In genomic region chr19:55166530-55167268, GRCh38 we compare ENCODE assay signal across 8 cellular contexts. TPM values are rescaled to one million over a fixed set of nuclear protein-coding genes. Genes with fewer than 3 reads are reported as not detected.
DNase-seq lines count a peak whose midpoint lies in the region; ATAC-seq and TF ChIP-seq lines count a peak whose summit lies in the region.

DNAAF3 (minus strand) TSS chr19:55166613; CDS start chr19:55166413, 200 bp downstream.

- peaks cover 0 to 18% (median 15%) of the 10 kb centered on the region in 10 experiments; a peak in 15 of 20 replicates for H3K4me1 ChIP-seq in BLaER1 treated with 17β-estradiol and CSF1 and Interleukin-3, amounts not matched to agents 10 nM and 100 nM
- no peaks in the 10 kb centered on the region; the same call in 1 of the 2 replicates for H3K4me1 ChIP-seq in HUES6 (ENCODE audit: control insufficient read depth, insufficient read depth, low read length)

- no peak for TF ChIP-seq CTCF in epithelial cell of proximal tubule (conservative IDR thresholded peaks at IDR 0.05; ENCODE audit: low read depth, low read length)

- ATAC-seq in GM21360 (IDR thresholded peaks at IDR 0.05; ENCODE audit: unreplicated experiment): peak; percentile 89

- peak within 1 kb of the TSS in 10 of 11 experiments; percentile 43 to 71 (median 60); a peak in 18 of 22 replicates for H3K9ac ChIP-seq in BLaER1 treated with 17β-estradiol and CSF1 and Interleukin-3, amounts not matched to agents 10 nM and 100 nM
- peak within 1 kb of the TSS; percentile 88 for H3K9ac ChIP-seq in HUES6 (ENCODE audit: low read length)

- peak within 1 kb of the TSS in 10 of 11 experiments; percentile 39 to 73 (median 62); a peak in 17 of 22 replicates for H3K27ac ChIP-seq in BLaER1 treated with 17β-estradiol and CSF1 and Interleukin-3, amounts not matched to agents 10 nM and 100 nM
- peak within 1 kb of the TSS; percentile 93 for H3K27ac ChIP-seq in HUES6 (ENCODE audit: low read depth, low read length)

- H3K36me3 ChIP-seq in BLaER1 treated with 17β-estradiol and CSF1 and Interleukin-3, amounts not matched to agents 10 nM and 100 nM: no peaks in the 10 kb centered on the region
- H3K36me3 ChIP-seq in HUES6 (ENCODE audit: control insufficient read depth, insufficient read depth, low read length): no peaks in the 10 kb centered on the region

- no peaks in the 10 kb centered on the region for H3K9me3 ChIP-seq in BLaER1 treated with 17β-estradiol and CSF1 and Interleukin-3, amounts not matched to agents 10 nM and 100 nM (replicated peaks in 1 of 11)
- H3K9me3 ChIP-seq in HUES6 (ENCODE audit: control insufficient read depth, insufficient read depth, low read depth, low read length): no peaks in the 10 kb centered on the region

- H3K4me2 ChIP-seq in BLaER1 treated with 17β-estradiol and CSF1 and Interleukin-3, amounts not matched to agents 10 nM and 100 nM: peak within 1 kb of the TSS; percentile 84 to 93 (median 90)

- DNase-seq in NOMO-1 treated with dmso at 0.1 percent for 144 hours (lab: John Stamatoyannopoulos, UW; ENCODE audit: unreplicated experiment): peak; percentile 94
- peak; percentile 95 for DNase-seq in activated CD8-positive, alpha-beta memory T cell treated with anti-CD3 and anti-CD28 coated beads, Interleukin-2, amount 50 U/mL, for 48 hours
- DNase-seq in epithelial cell of proximal tubule (ENCODE audit: low read depth): peak; percentile 75
- peak; percentile 90 for DNase-seq in midbrain (lab: John Stamatoyannopoulos, UW)
- peak; percentile 45 for DNase-seq in stimulated activated CD8-positive, alpha-beta memory T cell treated with anti-CD3 and anti-CD28 coated beads, Interleukin-4, amount 100 ng/mL, for 24 hours (ENCODE audit: low read depth)

- H4K20me1 ChIP-seq in BLaER1 treated with 17β-estradiol and CSF1 and Interleukin-3, amounts not matched to agents 10 nM and 100 nM: no peaks in the 10 kb centered on the region; a peak in 1 of 22 replicates

- peaks cover 8 to 32% (median 20%) of the 10 kb centered on the region in 11 experiments for H3K27me3 ChIP-seq in BLaER1 treated with 17β-estradiol and CSF1 and Interleukin-3, amounts not matched to agents 10 nM and 100 nM
- H3K27me3 ChIP-seq in HUES6 (ENCODE audit: control insufficient read depth, insufficient read depth, low read length): peaks cover 50% of the 10 kb centered on the region

- H3K4me3 ChIP-seq in BLaER1 treated with 17β-estradiol and CSF1 and Interleukin-3, amounts not matched to agents 10 nM and 100 nM: peak within 1 kb of the TSS; percentile 49 to 70 (median 62)
- H3K4me3 ChIP-seq in HUES6 (ENCODE audit: low read depth, low read length) (peak within 1 kb of the TSS; percentile 67), epithelial cell of proximal tubule (ENCODE audit: low read depth, low read length) (peak within 1 kb of the TSS; percentile 77)

RNA-seq across cellular contexts. Expression of gene DNAAF3, which starts in this region (rescaled TPM):
- 0.51 and 7.0 TPM in 2 replicates for total RNA-seq in epithelial cell of proximal tubule

Comparison
In these comparisons a context has a peak if more than half of its experiments do, and no peak if none do; other contexts are left out.
1. Peak in every context shown above with its lines: DNase-seq, ATAC-seq, H3K4me3 ChIP-seq and H3K27ac ChIP-seq.
2. DNase-seq: peak in every context shown above with its lines; median percentile 95 in activated CD8-positive, alpha-beta memory T cell treated with anti-CD3 and anti-CD28 coated beads, Interleukin-2, amount 50 U/mL, for 48 hours; 94 in NOMO-1 treated with dmso at 0.1 percent for 144 hours; 90 in midbrain; 75 in epithelial cell of proximal tubule; 45 in stimulated activated CD8-positive, alpha-beta memory T cell treated with anti-CD3 and anti-CD28 coated beads, Interleukin-4, amount 100 ng/mL, for 24 hours.